In the genomic region with DNA sequence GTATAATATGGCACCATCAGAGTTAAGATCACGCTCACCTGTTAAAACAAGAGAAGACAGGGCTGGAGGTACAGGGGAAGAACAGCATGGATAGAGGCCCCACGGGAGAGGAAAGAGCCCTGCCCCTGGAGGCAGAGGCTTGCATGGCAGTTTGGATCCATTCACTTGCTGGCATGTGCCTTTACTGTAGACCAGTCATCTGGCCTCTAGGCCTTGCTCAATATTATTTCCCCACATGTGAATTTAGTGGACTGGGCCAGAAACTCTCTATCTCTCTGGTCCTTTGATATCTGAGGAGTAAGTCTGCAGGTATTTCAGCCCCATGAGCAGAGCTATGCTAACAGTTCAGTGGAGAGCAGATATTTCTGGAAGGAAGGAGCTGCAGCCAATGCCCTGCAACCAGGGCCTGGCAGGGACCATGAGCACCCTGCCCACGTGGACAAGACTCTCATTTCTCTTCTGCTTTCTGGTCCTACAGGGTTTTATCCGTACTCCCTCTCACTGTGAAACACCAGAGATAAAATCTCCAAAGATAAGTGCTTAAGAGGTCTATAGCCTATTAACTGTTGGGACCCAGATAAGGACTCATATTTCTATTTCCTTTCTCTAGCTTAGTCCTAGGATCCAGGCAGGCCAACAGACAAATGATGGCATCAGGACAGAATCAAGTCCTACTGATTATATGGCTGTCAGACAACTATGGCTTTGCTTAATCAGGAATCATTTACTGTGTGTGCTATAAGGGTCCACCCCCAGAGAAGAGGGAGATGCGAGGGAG, we compare ENCODE assay signal across 2 cellular contexts.
TF ChIP-seq lines count a peak whose summit lies in the region.

No MANE protein-coding gene starts in this region.

TF ChIP-seq in GM23338, 12 proteins besides CTCF, POLR2A, EP300 and RAD21 (continued from another document):
- TF ChIP-seq ETS1 (IDR thresholded peaks at IDR 0.05) (no peak), ZNF331 (CRISPR knock-in tag; IDR thresholded peaks at IDR 0.05; ENCODE audit: low read depth) (no peak), EZH2 (IDR thresholded peaks at IDR 0.05; ENCODE audit: low read depth, unreplicated experiment) (no peak), JUNB (IDR thresholded peaks at IDR 0.05; ENCODE audit: unreplicated experiment) (no peak), STAT1 (IDR thresholded peaks at IDR 0.05; ENCODE audit: unreplicated experiment) (no peak), ZNF114 (CRISPR knock-in tag; IDR thresholded peaks at IDR 0.05) (no peak), EZH2phosphoT487 (IDR thresholded peaks at IDR 0.05; ENCODE audit: unreplicated experiment) (no peak), POLR2AphosphoS5 (IDR thresholded peaks at IDR 0.05; ENCODE audit: low read depth) (no peak), REST (IDR thresholded peaks at IDR 0.05; ENCODE audit: unreplicated experiment) (no peak), CREB1 (CRISPR knock-in tag; IDR thresholded peaks at IDR 0.05; ENCODE audit: low read depth) (no peak)

TF ChIP-seq in SK-N-SH treated with all-trans-retinoic acid at 6 μM for 48 hours, 23 proteins besides CTCF, POLR2A, EP300 and RAD21 (continued from another document):
- TF ChIP-seq BACH2 (CRISPR knock-in tag; IDR thresholded peaks at IDR 0.05; ENCODE audit: borderline replicate concordance): no peak
TF ChIP-seq in SK-N-SH treated with all-trans-retinoic acid at 6 μM for 48 hours: peak in this region for 2.
